In the genomic region with DNA sequence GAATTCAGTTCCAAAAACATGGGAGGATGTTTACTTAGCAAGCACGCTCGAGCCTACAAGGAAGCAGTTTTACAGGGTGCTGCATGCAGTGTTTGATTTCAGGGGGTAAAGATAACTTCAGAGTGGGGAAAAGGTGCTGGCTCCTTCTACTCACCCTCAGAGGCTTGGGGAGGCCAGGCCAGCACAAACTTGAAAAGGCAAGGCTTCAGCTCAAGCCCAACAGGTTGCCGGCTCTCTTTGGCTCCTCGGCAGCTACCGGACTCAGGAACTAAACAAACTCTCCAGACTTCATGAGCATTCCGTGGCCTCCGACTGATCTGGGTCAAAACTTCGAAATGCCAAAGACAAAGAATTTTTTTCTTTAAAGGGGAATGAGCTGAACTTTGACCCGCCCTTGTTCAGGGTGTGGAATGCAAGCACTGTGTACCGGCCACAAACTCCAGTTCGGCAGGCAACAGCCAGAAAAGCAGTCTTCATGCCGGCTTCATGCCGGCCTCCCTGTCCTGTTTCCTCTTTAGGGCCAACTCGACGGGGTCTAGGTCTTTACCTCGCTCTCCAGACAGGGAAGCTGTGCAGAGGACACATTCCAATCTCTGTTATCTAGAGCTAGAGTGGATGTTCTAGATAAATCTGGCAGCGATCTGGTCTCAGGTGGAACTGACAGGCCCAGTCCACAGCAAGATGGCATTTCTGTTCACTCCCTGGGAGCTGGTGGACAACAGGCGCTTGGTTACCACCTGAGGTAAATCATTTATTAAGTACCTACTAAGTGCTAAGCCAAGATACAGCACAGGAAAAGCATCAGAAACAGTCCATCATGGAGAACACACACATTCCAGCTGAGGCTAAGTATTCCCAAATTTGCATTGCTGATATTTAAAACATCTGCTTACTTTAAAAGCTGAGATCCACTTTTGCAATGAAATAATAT, we compare ENCODE assay signal across 8 cellular contexts.
DNase-seq lines count a peak whose midpoint lies in the region; ATAC-seq and TF ChIP-seq lines count a peak whose summit lies in the region.

No MANE protein-coding gene starts in this region.

- TF ChIP-seq CTCF in testis (IDR thresholded peaks at IDR 0.05), result no peak
- TF ChIP-seq CTCF in glutamatergic neuron (IDR thresholded peaks at IDR 0.05; ENCODE audit: partially characterized antibody, unreplicated experiment), result no peak

- WGBS in testis, 2 donors, result 21 to 44% methylated on average over 15 to 18 of the region's 18 CpGs

- no peaks in the 10 kb centered on the region for H3K27me3 Mint-ChIP-seq in activated CD4-positive, alpha-beta T cell treated with anti-CD3 and anti-CD28 coated beads for 36 hours
- H3K27me3 Mint-ChIP-seq in activated naive CD8-positive, alpha-beta T cell treated with anti-CD3 and anti-CD28 coated beads, Interleukin-2, amount 10 ng/mL, durations not matched to agents 7 days and 5 days, result no peaks in the 10 kb centered on the region
- H3K27me3 Mint-ChIP-seq in glutamatergic neuron (ENCODE audit: unreplicated experiment), result peaks cover 6% of the 10 kb centered on the region

- no peaks in the 10 kb centered on the region for H3K36me3 ChIP-seq in testis (ENCODE audit: low read depth, missing control alignments)

- H3K9me3 Mint-ChIP-seq in activated CD4-positive, alpha-beta T cell treated with anti-CD3 and anti-CD28 coated beads for 36 hours (ENCODE audit: low read depth), result no peaks in the 10 kb centered on the region
- no peaks in the 10 kb centered on the region for H3K9me3 Mint-ChIP-seq in activated naive CD8-positive, alpha-beta T cell treated with anti-CD3 and anti-CD28 coated beads, Interleukin-2, amount 10 ng/mL, durations not matched to agents 7 days and 5 days
- H3K9me3 Mint-ChIP-seq in glutamatergic neuron (ENCODE audit: unreplicated experiment), result peaks cover 8% of the 10 kb centered on the region

- H3K4me1 Mint-ChIP-seq in activated CD4-positive, alpha-beta T cell treated with anti-CD3 and anti-CD28 coated beads for 36 hours, result peaks cover 95% of the 10 kb centered on the region
- H3K4me1 Mint-ChIP-seq in activated naive CD8-positive, alpha-beta T cell treated with anti-CD3 and anti-CD28 coated beads, Interleukin-2, amount 10 ng/mL, durations not matched to agents 7 days and 5 days, result peaks cover 66% of the 10 kb centered on the region
- peaks cover 17% of the 10 kb centered on the region for H3K4me1 Mint-ChIP-seq in glutamatergic neuron (ENCODE audit: low read depth, unreplicated experiment)

- CTCF ChIA-PET in activated CD4-positive, alpha-beta T cell treated with anti-CD3 and anti-CD28 coated beads for 36 hours (lab: Charles Lee), result interaction anchor here (0.6 to 11.2 kb wide), 17 partner anchors 12 to 305 kb away, joined by 3 to 297 read pairs (median 4); no protein-coding TSS in a partner anchor

- peaks cover 63% of the 10 kb centered on the region for H3K4me1 ChIP-seq in testis

- peak overlapping the region; percentile 94 for H3K27ac Mint-ChIP-seq in activated CD4-positive, alpha-beta T cell treated with anti-CD3 and anti-CD28 coated beads for 36 hours
- H3K27ac Mint-ChIP-seq in activated naive CD8-positive, alpha-beta T cell treated with anti-CD3 and anti-CD28 coated beads, Interleukin-2, amount 10 ng/mL, durations not matched to agents 7 days and 5 days, result peak overlapping the region; percentile 99
- H3K27ac Mint-ChIP-seq in glutamatergic neuron (ENCODE audit: unreplicated experiment), result no peak overlapping the region

- H3K36me3 Mint-ChIP-seq in activated CD4-positive, alpha-beta T cell treated with anti-CD3 and anti-CD28 coated beads for 36 hours (ENCODE audit: low read depth), result peaks cover 31% of the 10 kb centered on the region
- H3K36me3 Mint-ChIP-seq in activated naive CD8-positive, alpha-beta T cell treated with anti-CD3 and anti-CD28 coated beads, Interleukin-2, amount 10 ng/mL, durations not matched to agents 7 days and 5 days, result peaks cover 3% of the 10 kb centered on the region
- no peaks in the 10 kb centered on the region for H3K36me3 Mint-ChIP-seq in glutamatergic neuron (ENCODE audit: unreplicated experiment)

- peak overlapping the region; percentile 85 for H3K4me3 Mint-ChIP-seq in activated CD4-positive, alpha-beta T cell treated with anti-CD3 and anti-CD28 coated beads for 36 hours
- peak overlapping the region; percentile 89 for H3K4me3 Mint-ChIP-seq in activated naive CD8-positive, alpha-beta T cell treated with anti-CD3 and anti-CD28 coated beads, Interleukin-2, amount 10 ng/mL, durations not matched to agents 7 days and 5 days
- no peak overlapping the region for H3K4me3 Mint-ChIP-seq in glutamatergic neuron (ENCODE audit: unreplicated experiment)

- DNase-seq in activated CD4-positive, alpha-beta T cell treated with anti-CD3 and anti-CD28 coated beads for 36 hours, result no peak
- no peak for DNase-seq in activated CD4-positive, alpha-beta T cell treated with anti-CD3 and anti-CD28 coated beads for 4 hours
- DNase-seq in activated naive CD8-positive, alpha-beta T cell treated with anti-CD3 and anti-CD28 coated beads, Interleukin-2, amount 10 ng/mL, durations not matched to agents 7 days and 5 days, result no peak
- peak; percentile 74 for DNase-seq in left lobe of liver (ENCODE audit: low spot score)
- peak; percentile 69 for DNase-seq in testis
- DNase-seq in glutamatergic neuron, result no peak

- no peak for TF ChIP-seq POLR2A in testis (IDR thresholded peaks at IDR 0.05)

- peak overlapping the region; percentile 95 to 98 for H3K27ac ChIP-seq in testis

- peak overlapping the region in 1 of 2 donors; percentile 12 for H3K4me3 ChIP-seq in testis

- no peaks in the 10 kb centered on the region for H3K27me3 ChIP-seq in testis

- intact Hi-C loops in activated CD4-positive, alpha-beta T cell treated with anti-CD3 and anti-CD28 coated beads for 36 hours (cut with DNase I, micrococcal nuclease), result loop anchor here (1.0 to 10.0 kb wide), 12 partner anchors 21 to 1928 kb away; a partner anchor contains a TSS
- intact Hi-C loops in testis (cut with DNase I; ENCODE audit: low total_unique reads), result loop anchor here (5.0 kb wide), 1 partner anchor 135 kb away; no protein-coding TSS in a partner anchor

- no peaks in the 10 kb centered on the region for H3K9me3 ChIP-seq in testis

- POLR2A ChIA-PET in activated CD4-positive, alpha-beta T cell treated with anti-CD3 and anti-CD28 coated beads for 36 hours (lab: Charles Lee), result interaction anchor here (0.6 to 2.1 kb wide), 7 partner anchors 12 to 1082 kb away, joined by 3 to 8 read pairs (median 4); no protein-coding TSS in a partner anchor
- POLR2A ChIA-PET in activated naive CD8-positive, alpha-beta T cell treated with anti-CD3 and anti-CD28 coated beads, Interleukin-2, amount 10 ng/mL, durations not matched to agents 7 days and 5 days (lab: Charles Lee), result interaction anchor here (1.0 to 12.7 kb wide), 8 partner anchors 20 to 137 kb away, joined by 3 to 153 read pairs (median 5); no protein-coding TSS in a partner anchor

- no peak for ATAC-seq in activated CD4-positive, alpha-beta T cell treated with anti-CD3 and anti-CD28 coated beads for 36 hours
- no peak for ATAC-seq in activated naive CD8-positive, alpha-beta T cell treated with anti-CD3 and anti-CD28 coated beads, Interleukin-2, amount 10 ng/mL, durations not matched to agents 7 days and 5 days (ENCODE audit: low read depth)
- ATAC-seq in left lobe of liver (peak; percentile 32), HG03520 (IDR thresholded peaks at IDR 0.05; ENCODE audit: unreplicated experiment) (no peak), HG03442 (IDR thresholded peaks at IDR 0.05; ENCODE audit: unreplicated experiment) (no peak)

Comparison
In these comparisons a context has a peak if more than half of its experiments do, and no peak if none do; other contexts are left out.
1. DNase-seq: peak in left lobe of liver (single experiment) and testis (single experiment); none in activated CD4-positive, alpha-beta T cell treated with anti-CD3 and anti-CD28 coated beads for 36 hours (single experiment), activated CD4-positive, alpha-beta T cell treated with anti-CD3 and anti-CD28 coated beads for 4 hours (0 of 2), activated naive CD8-positive, alpha-beta T cell treated with anti-CD3 and anti-CD28 coated beads, Interleukin-2, amount 10 ng/mL, durations not matched to agents 7 days and 5 days (single experiment) and glutamatergic neuron (single experiment).